Comparison of ENCODE assay signal across 8 cellular contexts in genomic region chr4:185134176-185134869, GRCh38. TPM values are rescaled to one million over a fixed set of nuclear protein-coding genes. Genes with fewer than 3 reads are reported as not detected.
DNase-seq lines count a peak whose midpoint lies in the region; ATAC-seq and TF ChIP-seq lines count a peak whose summit lies in the region.

No MANE protein-coding gene starts in this region.

- H3K4me2 ChIP-seq in mammary epithelial cell (ENCODE audit: insufficient read depth, low read depth, low read length) = no peak overlapping the region

- WGBS in mammary epithelial cell (ENCODE audit: low coverage, missing lambda C conversion rate) = 35% methylated on average over 3 of the region's 3 CpGs

- H3K4me3 ChIP-seq in GM06990 (replicated peaks; ENCODE audit: low read depth, low read length) = no peak overlapping the region
- H3K4me3 ChIP-seq in mammary epithelial cell (replicated peaks in 1 of 3; ENCODE audit: insufficient read depth in 1 of 3, low read depth in 2 of 3, low read length in 3 of 3) = no peak overlapping the region

- H3K4me1 Mint-ChIP-seq in type B pancreatic cell (ENCODE audit: unreplicated experiment) = peaks cover 6% of the 10 kb centered on the region

- no peak overlapping the region for H3K9ac ChIP-seq in mammary epithelial cell (ENCODE audit: insufficient read depth, low read length)

- H3K27me3 ChIP-seq in GM06990 (replicated peaks; ENCODE audit: control insufficient read depth, insufficient read depth, low read length) = no peaks in the 10 kb centered on the region
- H3K27me3 ChIP-seq in mammary epithelial cell (ENCODE audit: insufficient read depth, low read length) = no peaks in the 10 kb centered on the region

- ATAC-seq in HG02885 (IDR thresholded peaks at IDR 0.05; ENCODE audit: poor library complexity, unreplicated experiment) = peak; percentile 80

- H4K20me1 ChIP-seq in mammary epithelial cell (ENCODE audit: insufficient read depth, low read length) = no peaks in the 10 kb centered on the region

- no peak overlapping the region for H2AFZ ChIP-seq in mammary epithelial cell (ENCODE audit: low read depth, low read length)

- no TSS peak for BruUV-seq in mammary epithelial cell (replicated peaks; lab: Mats Ljungman, UMichigan)

- no peak overlapping the region for H3K4me3 Mint-ChIP-seq in type B pancreatic cell

- dilution Hi-C loops in mammary epithelial cell (cut with HindIII; ENCODE audit: low sequenced_read_pairs) = no loop called here

- no peak overlapping the region for H3K27ac Mint-ChIP-seq in type B pancreatic cell

- H3K27ac ChIP-seq in mammary epithelial cell (ENCODE audit: insufficient read depth, low read depth, low read length) = no peak overlapping the region

- no peaks in the 10 kb centered on the region for H3K79me2 ChIP-seq in mammary epithelial cell (ENCODE audit: insufficient read depth, low read length)

- no peaks in the 10 kb centered on the region for H3K9me3 Mint-ChIP-seq in type B pancreatic cell

- peak; percentile 45 for DNase-seq in 8988T
- DNase-seq in GM06990 (ENCODE audit: extremely low read depth, insufficient read length) = no peak
- peak; percentile 42 for DNase-seq in NCI-H748 treated with DMSO at 0.1 percent for 48 hours (lab: John Stamatoyannopoulos, UW)
- peak; percentile 35 for DNase-seq in mammary epithelial cell
- peak; percentile 57 for DNase-seq in kidney tubule cell (ENCODE audit: low spot score)
- DNase-seq in type B pancreatic cell (ENCODE audit: extremely low spot score, unreplicated experiment) = no peak
- DNase-seq in GDM1 (lab: John Stamatoyannopoulos, UW) = no peak

- CTCF ChIA-PET in mammary epithelial cell (lab: Charles Lee; ENCODE audit: low non-redundant PET) = interaction anchor here (0.5 to 1.1 kb wide), 3 partner anchors 38 to 95 kb away, joined by 3 to 6 read pairs (median 6); no protein-coding TSS in a partner anchor

- H3K4me1 ChIP-seq in mammary epithelial cell (ENCODE audit: insufficient read depth, low read length) = no peaks in the 10 kb centered on the region

- peak; percentile 65 for TF ChIP-seq CTCF in GM06990 (IDR thresholded peaks at IDR 0.05; ENCODE audit: insufficient read depth, low read length, poor library complexity, severe bottlenecking)
- peak; percentile 63 to 76 for TF ChIP-seq CTCF in mammary epithelial cell (conservative IDR thresholded peaks at IDR 0.05 in 1 of 2, IDR thresholded peaks at IDR 0.05 in 1 of 2; ENCODE audit: extremely low read depth in 1 of 2, insufficient read depth in 1 of 2, low read depth in 1 of 2, low read length in 2 of 2)
- peak; percentile 91 for TF ChIP-seq CTCF in type B pancreatic cell (conservative IDR thresholded peaks at IDR 0.05)

- H3K36me3 ChIP-seq in GM06990 (ENCODE audit: control insufficient read depth, insufficient read depth, low read length) (no peaks in the 10 kb centered on the region), mammary epithelial cell (ENCODE audit: insufficient read depth, low read length) (no peaks in the 10 kb centered on the region)

- intact Hi-C loops in mammary epithelial cell (cut with micrococcal nuclease) = loop anchor here (1.0 to 2.0 kb wide), 5 partner anchors 38 to 388 kb away; no protein-coding TSS in a partner anchor

- H3K36me3 Mint-ChIP-seq in type B pancreatic cell = no peaks in the 10 kb centered on the region

- peaks cover under 1% of the 10 kb centered on the region for H3K27me3 Mint-ChIP-seq in type B pancreatic cell

- in situ Hi-C loops in mammary epithelial cell (cut with MboI; ENCODE audit: low sequenced_read_pairs in 2 of 2) = loop anchor here in 1 of 2 donors (10.0 kb wide), 2 partner anchors 100 to 130 kb away; no protein-coding TSS in a partner anchor

- H3K9me3 ChIP-seq in mammary epithelial cell (replicated peaks; ENCODE audit: insufficient read depth, low read length) = no peaks in the 10 kb centered on the region

RNA-seq across cellular contexts. Expression of gene SLC25A4, which starts 8.7 kb away (rescaled TPM):
- total RNA-seq in mammary epithelial cell (10 to 100 TPM; 12.3 to 15.8 TPM), type B pancreatic cell (ENCODE audit: low replicate concordance) (31.0 and 40.8 TPM in 2 replicates)
- polyA plus RNA-seq in mammary epithelial cell = 12.1 TPM
- polyA minus RNA-seq in mammary epithelial cell = 7.8 TPM

Comparison
In these comparisons a context has a peak if more than half of its experiments do, and no peak if none do; other contexts are left out.
1. DNase-seq: peak in 8988T (single experiment), NCI-H748 treated with DMSO at 0.1 percent for 48 hours (single experiment), mammary epithelial cell (single experiment) and kidney tubule cell (single experiment); none in GM06990 (single experiment), type B pancreatic cell (single experiment) and GDM1 (single experiment).
2. Peak in every context shown above with its lines, with median percentiles within 50 percentile points of each other: CTCF ChIP-seq.